In genomic region chr6:113140721-113141120, GRCh38 we compare ENCODE assay signal across 10 cellular contexts.
"Had no signal": no experiment of that assay in that cellular context is flagged by ENCODE, and none has a peak within 500 bp of the region (broad histone marks: within the 10 kb centered on the region; RNA-seq: fewer than 3 reads in every experiment).

No MANE protein-coding gene starts in this region.

- ATAC-seq: HCT116, K562 had no signal

- H3K4me3 ChIP-seq: GM23248, HAP-1, K562 had no signal

- H3K9me3 ChIP-seq: HAP-1 had no signal

- DNase-seq: GM23248, GOT3, H7, HFFc6, IMR-90, KG1 had no signal

- H3K4me1 ChIP-seq: HAP-1 had no signal

- H3K9ac ChIP-seq: GM23248 had no signal

- H2AFZ ChIP-seq: GM23248 had no signal

- H3K36me3 ChIP-seq: HAP-1 had no signal

- H3K9me3 Mint-ChIP-seq: HFFc6 had no signal

- H3K27ac ChIP-seq: GM23248, HL-60 had no signal

- FAIRE-seq: K562 had no signal

- H3K4me3 Mint-ChIP-seq: HFFc6 had no signal

- H3K27ac Mint-ChIP-seq: HFFc6 had no signal
